8 cellular contexts compared by ENCODE assay signal in the genomic region with DNA sequence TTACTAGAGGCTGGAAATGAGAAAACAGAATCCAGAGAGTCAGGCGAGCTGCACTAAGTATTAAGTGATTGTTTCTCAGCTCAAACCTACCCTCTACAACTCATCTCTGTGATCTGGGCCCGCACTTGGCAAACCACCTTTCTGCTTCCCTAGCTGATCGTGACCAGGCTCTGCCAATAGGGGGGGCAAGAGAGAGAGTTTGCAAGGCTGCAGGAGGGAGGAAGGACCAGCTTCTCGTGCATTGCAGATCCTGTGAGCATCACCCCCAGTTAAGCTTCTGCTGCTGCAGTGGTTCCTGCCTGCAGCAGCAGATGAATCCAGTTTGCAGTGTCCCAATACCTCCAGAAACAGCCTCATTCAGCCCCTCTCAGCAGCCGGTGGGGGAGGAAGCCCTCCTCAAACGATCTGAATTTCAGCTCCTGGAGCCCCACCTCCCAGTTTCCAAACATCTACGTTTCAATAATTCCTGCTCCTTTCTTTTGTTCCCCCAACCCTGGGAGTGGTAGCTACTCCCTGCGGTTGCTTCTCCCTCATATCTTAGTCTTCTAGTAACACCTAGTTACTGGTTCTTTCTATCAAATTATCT. TPM values are rescaled to one million over a fixed set of nuclear protein-coding genes. Genes with fewer than 3 reads are reported as not detected.
A peak's percentile ranks its signal among the peaks of the same experiment; 100 is the strongest.
DNase-seq lines count a peak whose midpoint lies in the region; ATAC-seq and TF ChIP-seq lines count a peak whose summit lies in the region.

No MANE protein-coding gene starts in this region.

- H3K27ac ChIP-seq in CD4-positive, CD25-positive, alpha-beta regulatory T cell (ENCODE audit: insufficient read depth, low read length, poor library complexity, severe bottlenecking), result no peak overlapping the region
- no peak overlapping the region for H3K27ac ChIP-seq in OCI-LY3 (ENCODE audit: low read length)

- no peak overlapping the region for H3K9ac ChIP-seq in OCI-LY3 (ENCODE audit: low read length)

- no peaks in the 10 kb centered on the region for H3K9me3 ChIP-seq in CD4-positive, CD25-positive, alpha-beta regulatory T cell (ENCODE audit: control insufficient read depth in 2 of 2, low read length in 2 of 2)
- H3K9me3 ChIP-seq in OCI-LY3 (ENCODE audit: insufficient read depth, low read length), result no peaks in the 10 kb centered on the region

- no peak overlapping the region for H2AFZ ChIP-seq in OCI-LY3 (ENCODE audit: low read depth, low read length)

- H3K4me3 Mint-ChIP-seq in CD4-positive, CD25-positive, alpha-beta regulatory T cell, result peak overlapping the region in 1 of 4 donors; percentile 36
- no peak overlapping the region for H3K4me3 Mint-ChIP-seq in HFFc6
- no peak overlapping the region for H3K4me3 Mint-ChIP-seq in natural killer cell

- H3K27me3 ChIP-seq in CD4-positive, CD25-positive, alpha-beta regulatory T cell (ENCODE audit: control insufficient read depth, insufficient read depth, low read length), result no peaks in the 10 kb centered on the region
- no peaks in the 10 kb centered on the region for H3K27me3 ChIP-seq in OCI-LY3 (ENCODE audit: low read depth, low read length)

- no peak overlapping the region for H3K4me3 ChIP-seq in CD4-positive, CD25-positive, alpha-beta regulatory T cell (ENCODE audit: low read depth, low read length)
- H3K4me3 ChIP-seq in OCI-LY3 (ENCODE audit: low read length), result no peak overlapping the region
- H3K4me3 ChIP-seq in epithelial cell of proximal tubule (ENCODE audit: low read depth, low read length), result no peak overlapping the region

- peaks cover 34% of the 10 kb centered on the region for H3K36me3 ChIP-seq in CD4-positive, CD25-positive, alpha-beta regulatory T cell (ENCODE audit: control insufficient read depth, insufficient read depth, low read length)
- H3K36me3 ChIP-seq in OCI-LY3 (replicated peaks; ENCODE audit: low read depth, low read length), result peaks cover 21% of the 10 kb centered on the region

- intact Hi-C loops in natural killer cell (cut with micrococcal nuclease), result loop anchor here (1.0 kb wide), 1 partner anchor 39 kb away; no protein-coding TSS in a partner anchor

- no peaks in the 10 kb centered on the region for H3K79me2 ChIP-seq in OCI-LY3 (ENCODE audit: low read length)

- peak; percentile 65 to 88 (median 83) for DNase-seq in CD4-positive, CD25-positive, alpha-beta regulatory T cell
- DNase-seq in HFFc6 (peak; percentile 50), epithelial cell of proximal tubule (ENCODE audit: low read depth) (no peak), natural killer cell (peak; percentile 75)
- peak; percentile 86 for DNase-seq in activated CD8-positive, alpha-beta memory T cell treated with anti-CD3 and anti-CD28 coated beads, Interleukin-2, amount 50 U/mL, for 48 hours
- DNase-seq in stimulated activated naive CD8-positive, alpha-beta T cell treated with anti-CD3 and anti-CD28 coated beads, Interleukin-15, Interleukin-2, amounts not matched to agents 100 U/mL and 50 U/mL, for 24 hours, result peak; percentile 85

- peak; percentile 84 to 89 for ATAC-seq in CD4-positive, CD25-positive, alpha-beta regulatory T cell (ENCODE audit: low read depth in 2 of 2)
- ATAC-seq in natural killer cell (peak; percentile 95 to 100 (median 100)), HG03139 (IDR thresholded peaks at IDR 0.05; ENCODE audit: unreplicated experiment) (no peak)
- peak; percentile 83 for ATAC-seq in stimulated activated naive CD8-positive, alpha-beta T cell treated with anti-CD3 and anti-CD28 coated beads, Interleukin-15, Interleukin-2, amounts not matched to agents 100 U/mL and 50 U/mL, for 24 hours

- peak overlapping the region; percentile 48 to 91 (median 74) for H3K27ac Mint-ChIP-seq in CD4-positive, CD25-positive, alpha-beta regulatory T cell
- H3K27ac Mint-ChIP-seq in HFFc6 (no peak overlapping the region), natural killer cell (peak overlapping the region; percentile 41 to 63)

- no peaks in the 10 kb centered on the region for H3K27me3 Mint-ChIP-seq in CD4-positive, CD25-positive, alpha-beta regulatory T cell
- H3K27me3 Mint-ChIP-seq in HFFc6 (ENCODE audit: insufficient read depth) (peaks cover 1% of the 10 kb centered on the region; the same call in 1 of the 2 replicates), natural killer cell (ENCODE audit: low read depth in 2 of 2) (no peaks in the 10 kb centered on the region)

- no peak overlapping the region for H3K4me2 ChIP-seq in OCI-LY3 (ENCODE audit: low read length)

- H3K4me1 Mint-ChIP-seq in CD4-positive, CD25-positive, alpha-beta regulatory T cell, result peaks cover 0 to 21% (median 14%) of the 10 kb centered on the region in 4 donors
- H3K4me1 Mint-ChIP-seq in HFFc6 (ENCODE audit: low read depth) (peaks cover 18% of the 10 kb centered on the region), natural killer cell (peaks cover 9 to 11% of the 10 kb centered on the region in 2 donors)

- TF ChIP-seq CTCF in HFFc6 (IDR thresholded peaks at IDR 0.05), result peak; percentile 83
- peak; percentile 83 for TF ChIP-seq CTCF in OCI-LY3 (IDR thresholded peaks at IDR 0.05; ENCODE audit: low read depth, low read length)
- peak; percentile 91 for TF ChIP-seq CTCF in epithelial cell of proximal tubule (conservative IDR thresholded peaks at IDR 0.05; ENCODE audit: low read depth, low read length)
- TF ChIP-seq CTCF in natural killer cell (IDR thresholded peaks at IDR 0.05), result peak; percentile 74

- H3K4me1 ChIP-seq in CD4-positive, CD25-positive, alpha-beta regulatory T cell (ENCODE audit: control insufficient read depth, insufficient read depth, low read length, poor library complexity, severe bottlenecking), result peaks cover 6% of the 10 kb centered on the region
- no peaks in the 10 kb centered on the region for H3K4me1 ChIP-seq in OCI-LY3 (ENCODE audit: low read length)

- 0 out of 2 replicates have a peak, but pooled peaks cover 3% of the 10 kb centered on the region for H4K20me1 ChIP-seq in OCI-LY3 (ENCODE audit: insufficient read depth, low read length)

- peaks cover 29% of the 10 kb centered on the region for H3K36me3 Mint-ChIP-seq in CD4-positive, CD25-positive, alpha-beta regulatory T cell
- H3K36me3 Mint-ChIP-seq in HFFc6 (ENCODE audit: low read depth), result 0 out of 2 replicates have a peak, but pooled peaks cover 9% of the 10 kb centered on the region
- H3K36me3 Mint-ChIP-seq in natural killer cell, result no peaks in the 10 kb centered on the region

- peaks cover 0 to 1% (median 0%) of the 10 kb centered on the region in 7 donors for H3K9me3 Mint-ChIP-seq in CD4-positive, CD25-positive, alpha-beta regulatory T cell
- H3K9me3 Mint-ChIP-seq in HFFc6, result no peaks in the 10 kb centered on the region
- no peaks in the 10 kb centered on the region for H3K9me3 Mint-ChIP-seq in natural killer cell

RNA-seq across cellular contexts. Expression of a gene that starts 20.0 kb away (rescaled TPM):
- total RNA-seq in CD4-positive, CD25-positive, alpha-beta regulatory T cell, result 35.4 TPM
- polyA plus RNA-seq in CD4-positive, CD25-positive, alpha-beta regulatory T cell, result 10 to 100 TPM; 19.8 to 26.9 (median 24.3) TPM
- total RNA-seq in HFFc6 (2021; fragmentation: NEBNext Ultra II Directional; extraction: Animal tissue kit (Norgen Biotek cat#: 25700)), result 10 to 100 TPM; 16.2 to 29.8 (median 27.1) TPM
- total RNA-seq in epithelial cell of proximal tubule (31.4 and 42.9 TPM in 2 replicates), natural killer cell (10 to 100 TPM; 33.2 to 43.9 (median 40.7) TPM)

RNA-seq across cellular contexts. Expression of a gene that starts 20.3 kb away (rescaled TPM):
- not detected for total RNA-seq in CD4-positive, CD25-positive, alpha-beta regulatory T cell
- 1 to 10 TPM in 1 of 4 donors, under 1 TPM in 3; 0.42 to 1.3 (median 0.65) TPM for polyA plus RNA-seq in CD4-positive, CD25-positive, alpha-beta regulatory T cell
- under 1 TPM in 2 of 6 experiments, not detected in 4; 0.23 to 0.61 TPM for total RNA-seq in HFFc6 (2021; fragmentation: NEBNext Ultra II Directional; extraction: Animal tissue kit (Norgen Biotek cat#: 25700))
- total RNA-seq in epithelial cell of proximal tubule (0.43 and 2.3 TPM in 2 replicates), natural killer cell (1 to 10 TPM; 1.7 to 3.0 (median 2.4) TPM)

RNA-seq across cellular contexts. Expression of a gene that starts 22.3 kb away (rescaled TPM):
- 3.3 TPM for total RNA-seq in CD4-positive, CD25-positive, alpha-beta regulatory T cell
- 1 to 10 TPM in 3 of 4 donors, under 1 TPM in 1; 0.83 to 1.6 (median 1.3) TPM for polyA plus RNA-seq in CD4-positive, CD25-positive, alpha-beta regulatory T cell
- 1 to 10 TPM; 1.6 to 2.9 (median 2.3) TPM for total RNA-seq in HFFc6 (2021; fragmentation: NEBNext Ultra II Directional; extraction: Animal tissue kit (Norgen Biotek cat#: 25700))
- total RNA-seq in epithelial cell of proximal tubule (not detected in 2 replicates), natural killer cell (1 to 10 TPM; 1.9 to 5.4 (median 3.9) TPM)

RNA-seq across cellular contexts. Expression of a gene that starts 28.3 kb away (rescaled TPM):
- total RNA-seq in CD4-positive, CD25-positive, alpha-beta regulatory T cell, result 22.8 TPM
- 10 to 100 TPM; 55.1 to 73.5 (median 64.4) TPM for polyA plus RNA-seq in CD4-positive, CD25-positive, alpha-beta regulatory T cell
- total RNA-seq in HFFc6 (2021; fragmentation: NEBNext Ultra II Directional; extraction: Animal tissue kit (Norgen Biotek cat#: 25700)), result 100 to 1,000 TPM in 4 of 6 experiments, 10 to 100 TPM in 2; 81.3 to 125 (median 107) TPM
- 55.9 and 76.0 TPM in 2 replicates for total RNA-seq in epithelial cell of proximal tubule
- 10 to 100 TPM; 22.0 to 25.6 (median 24.6) TPM for total RNA-seq in natural killer cell

RNA-seq across cellular contexts. Expression of a gene that starts 40.7 kb away (rescaled TPM):
- total RNA-seq in CD4-positive, CD25-positive, alpha-beta regulatory T cell, result 40.9 TPM
- 1 to 10 TPM in 3 of 4 donors, under 1 TPM in 1; 0.54 to 3.0 (median 1.5) TPM for polyA plus RNA-seq in CD4-positive, CD25-positive, alpha-beta regulatory T cell
- 10 to 100 TPM; 19.5 to 24.7 (median 21.2) TPM for total RNA-seq in HFFc6 (2021; fragmentation: NEBNext Ultra II Directional; extraction: Animal tissue kit (Norgen Biotek cat#: 25700))
- 20.8 and 21.3 TPM in 2 replicates for total RNA-seq in epithelial cell of proximal tubule
- 10 to 100 TPM; 28.5 to 43.7 (median 32.2) TPM for total RNA-seq in natural killer cell
